ENCODE assay signal across 10 cellular contexts in the genomic region with DNA sequence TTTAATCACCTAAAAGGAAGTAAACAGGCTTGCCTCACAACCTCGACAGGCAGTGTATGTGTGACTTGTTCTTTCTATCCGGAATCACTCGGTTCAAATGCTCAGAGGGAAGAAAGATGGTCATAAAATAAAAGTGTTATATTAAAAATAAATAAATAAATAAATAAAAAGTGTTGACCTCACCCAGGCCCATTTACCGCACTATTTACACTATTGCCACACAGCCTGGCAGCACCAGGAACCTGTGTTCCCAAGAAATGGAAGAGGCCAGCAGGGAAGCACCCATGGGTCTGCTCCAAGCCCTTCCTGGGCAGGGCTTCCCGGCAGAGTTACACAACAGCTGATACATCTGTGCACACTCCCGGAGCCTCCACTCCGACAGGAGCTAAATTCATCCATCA.
DNase-seq lines count a peak whose midpoint lies in the region; ATAC-seq, FAIRE-seq and TF ChIP-seq lines count a peak whose summit lies in the region.
"Had no signal": no experiment of that assay in that cellular context is flagged by ENCODE, and none has a peak within 500 bp of the region (broad histone marks: within the 10 kb centered on the region; RNA-seq: fewer than 3 reads in every experiment).

No MANE protein-coding gene starts in this region.

- POLR2A ChIA-PET in PC-3 (lab: Charles Lee; ENCODE audit: unreplicated experiment), result no interaction called here

- CTCF ChIA-PET in PC-3 (lab: Charles Lee), result no interaction called here

- H2AFZ ChIP-seq in PC-3 (ENCODE audit: low read length), result no peak overlapping the region
- H2AFZ ChIP-seq in osteoblast (ENCODE audit: low read length), result no peak overlapping the region
- H2AFZ ChIP-seq: parathyroid adenoma had no signal

- H3K4me2 ChIP-seq in PC-3 (ENCODE audit: low read length) (peak overlapping the region; percentile 78), osteoblast (ENCODE audit: insufficient read depth, low read length) (peak overlapping the region; percentile 68)

- H3K4me3 ChIP-seq in PC-3 (ENCODE audit: low read length) (peak overlapping the region; percentile 47), fibroblast of mammary gland (ENCODE audit: control insufficient read depth, low read depth, low read length) (no peak overlapping the region), osteoblast (ENCODE audit: insufficient read depth, low read length) (peak overlapping the region; percentile 45)

- H3K36me3 ChIP-seq in PC-3 (ENCODE audit: low read depth, low read length) (no peaks in the 10 kb centered on the region), osteoblast (ENCODE audit: insufficient read depth, low read length) (no peaks in the 10 kb centered on the region)

- no TSS peak for BruUV-seq in PC-3 (replicated peaks; lab: Mats Ljungman, UMichigan)

- H3K4me1 ChIP-seq in PC-3 (ENCODE audit: insufficient read depth, low read length) (peaks cover 18% of the 10 kb centered on the region), osteoblast (ENCODE audit: insufficient read depth, low read length) (peaks cover 14% of the 10 kb centered on the region)
- H3K4me1 ChIP-seq: parathyroid adenoma had no signal

- no peaks in the 10 kb centered on the region for H4K20me1 ChIP-seq in PC-3 (ENCODE audit: low read length)
- no peaks in the 10 kb centered on the region for H4K20me1 ChIP-seq in osteoblast (ENCODE audit: insufficient read depth, low read length)

- no peak for FAIRE-seq in frontal cortex (lab: Jason Lieb, UNC)

- no peak for TF ChIP-seq CTCF in PC-3 (conservative IDR thresholded peaks at IDR 0.05; ENCODE audit: low read depth, low read length)
- no peak for TF ChIP-seq CTCF in fibroblast of mammary gland (conservative IDR thresholded peaks at IDR 0.05; ENCODE audit: control insufficient read depth, insufficient read depth, low read depth, low read length)
- TF ChIP-seq CTCF in osteoblast (IDR thresholded peaks at IDR 0.05; ENCODE audit: extremely low read depth, low read depth, low read length), result no peak

- H3F3A ChIP-seq in PC-3 (ENCODE audit: low read length, unreplicated experiment), result peaks cover 3% of the 10 kb centered on the region

- ATAC-seq in PC-3, result peak; percentile 89
- ATAC-seq in HG02938 (IDR thresholded peaks at IDR 0.05; ENCODE audit: unreplicated experiment), result no peak
- ATAC-seq in HG03025 (IDR thresholded peaks at IDR 0.05; ENCODE audit: low FRiP score, unreplicated experiment), result no peak

- H3K27ac ChIP-seq in PC-3 (ENCODE audit: low read length) (peak overlapping the region; percentile 75), osteoblast (ENCODE audit: low read depth, low read length) (no peak overlapping the region)
- H3K27ac ChIP-seq: parathyroid adenoma had no signal

- peaks cover 36% of the 10 kb centered on the region for H3K79me2 ChIP-seq in PC-3 (ENCODE audit: low read length)
- no peaks in the 10 kb centered on the region for H3K79me2 ChIP-seq in osteoblast (ENCODE audit: insufficient read depth, low read length)
- H3K79me2 ChIP-seq: parathyroid adenoma had no signal

- peak overlapping the region; percentile 15 for H3K9ac ChIP-seq in PC-3 (ENCODE audit: low read length)
- H3K9ac ChIP-seq: parathyroid adenoma had no signal

- peak; percentile 74 for DNase-seq in AG20443 (ENCODE audit: low spot score)
- peak; percentile 68 for DNase-seq in PC-3
- DNase-seq in fibroblast of mammary gland (ENCODE audit: low read depth), result peak; percentile 85
- DNase-seq in osteoblast (ENCODE audit: insufficient read length, low spot score, missing footprints), result peak; percentile 30
- DNase-seq in frontal cortex (ENCODE audit: low spot score in 2 of 2), result no peak
- DNase-seq in RPMI8226, result no peak
- DNase-seq: central memory CD4-positive, alpha-beta T cell had no signal

- no peaks in the 10 kb centered on the region for H3K9me3 ChIP-seq in PC-3 (ENCODE audit: low read length)
- no peaks in the 10 kb centered on the region for H3K9me3 ChIP-seq in osteoblast (ENCODE audit: low read depth, low read length)

- H3K27me3 ChIP-seq in PC-3 (ENCODE audit: low read length), result no peaks in the 10 kb centered on the region
- no peaks in the 10 kb centered on the region for H3K27me3 ChIP-seq in osteoblast (ENCODE audit: insufficient read depth, low read length)

- H3K9me2 ChIP-seq in PC-3 (replicated peaks; ENCODE audit: low read length), result no peaks in the 10 kb centered on the region

- intact Hi-C loops in PC-3 (cut with micrococcal nuclease), result loop anchor here (1.0 to 2.0 kb wide), 3 partner anchors 20 to 154 kb away; no protein-coding TSS in a partner anchor

Comparison
In these comparisons a context has a peak if more than half of its experiments do, and no peak if none do; other contexts are left out.
1. DNase-seq: peak in AG20443 (single experiment), PC-3 (single experiment), fibroblast of mammary gland (single experiment) and osteoblast (single experiment); none in frontal cortex (0 of 2) and RPMI8226 (single experiment).